ENCODE assay signal across 18 cellular contexts in genomic region chr5:129110742-129111141, GRCh38. TPM values are rescaled to one million over a fixed set of nuclear protein-coding genes. Genes with fewer than 3 reads are reported as not detected.
A peak's percentile ranks its signal among the peaks of the same experiment; 100 is the strongest.
DNase-seq lines count a peak whose midpoint lies in the region; ATAC-seq and TF ChIP-seq lines count a peak whose summit lies in the region.
"Had no signal": no experiment of that assay in that cellular context is flagged by ENCODE, and none has a peak within 500 bp of the region (broad histone marks: within the 10 kb centered on the region; RNA-seq: fewer than 3 reads in every experiment).

No MANE protein-coding gene starts in this region.

- DNase-seq in right cardiac atrium (no peak), left ventricle myocardium inferior (no peak), RKO (ENCODE audit: low spot score) (peak; percentile 37), epithelial cell of prostate (ENCODE audit: low read depth, low spot score) (no peak), GM19238 (ENCODE audit: insufficient read length, low spot score) (no peak), HuH-7 (ENCODE audit: low spot score) (no peak), NOMO-1 treated with DMSO at 0.1 percent for 48 hours (lab: John Stamatoyannopoulos, UW; ENCODE audit: unreplicated experiment) (no peak)
- DNase-seq: CD4-positive, CD25-positive, alpha-beta regulatory T cell; NCI-H1092; NCI-H1694; NCI-H2107; NCI-H345; NCI-H69; Peyer's patch; SHP77 treated with DMSO at 0.1 percent for 48 hours had no signal

- no peaks in the 10 kb centered on the region for H3K9me3 ChIP-seq in right cardiac atrium (ENCODE audit: control insufficient read depth, low read length)
- H3K9me3 ChIP-seq in left ventricle myocardium inferior (replicated peaks): no peaks in the 10 kb centered on the region
- H3K9me3 ChIP-seq in skeletal muscle satellite cell (replicated peaks; ENCODE audit: low read length): no peaks in the 10 kb centered on the region
- H3K9me3 ChIP-seq: Peyer's patch had no signal

- peaks cover 43% of the 10 kb centered on the region for H3K36me3 ChIP-seq in left ventricle myocardium inferior
- peaks cover 5% of the 10 kb centered on the region for H3K36me3 ChIP-seq in skeletal muscle satellite cell (ENCODE audit: insufficient read depth, low read length)

- WGBS in right cardiac atrium: 52% methylated on average over 3 of the region's 3 CpGs

- peak overlapping the region; percentile 11 for H3K4me2 ChIP-seq in skeletal muscle satellite cell (ENCODE audit: low read length)
- H3K4me2 ChIP-seq: KMS-11 had no signal

- ATAC-seq in right cardiac atrium: no peak

- intact Hi-C loops in right cardiac atrium (cut with DNase I) (no loop called here), left ventricle myocardium inferior (cut with micrococcal nuclease) (no loop called here)

- H3K4me1 ChIP-seq in right cardiac atrium (ENCODE audit: control insufficient read depth, insufficient read depth, low read length): peaks cover 10% of the 10 kb centered on the region
- H3K4me1 ChIP-seq in left ventricle myocardium inferior: peaks cover 66% of the 10 kb centered on the region
- peaks cover 16% of the 10 kb centered on the region for H3K4me1 ChIP-seq in skeletal muscle satellite cell (ENCODE audit: control insufficient read depth, insufficient read depth, low read length)
- H3K4me1 ChIP-seq: Peyer's patch had no signal

- H3K27ac ChIP-seq in right cardiac atrium (ENCODE audit: low read length) (peak overlapping the region; percentile 32), left ventricle myocardium inferior (replicated peaks) (no peak overlapping the region), epithelial cell of prostate (peak overlapping the region; percentile 16)
- H3K27ac ChIP-seq: HL-60, KMS-11, Peyer's patch had no signal

- H3K4me3 ChIP-seq in right cardiac atrium (ENCODE audit: low read length): no peak overlapping the region
- no peak overlapping the region for H3K4me3 ChIP-seq in left ventricle myocardium inferior
- H3K4me3 ChIP-seq in skeletal muscle satellite cell (ENCODE audit: low read length): no peak overlapping the region
- H3K4me3 ChIP-seq: Peyer's patch had no signal

- H3K27me3 ChIP-seq in right cardiac atrium (ENCODE audit: control insufficient read depth, insufficient read depth): no peaks in the 10 kb centered on the region
- no peaks in the 10 kb centered on the region for H3K27me3 ChIP-seq in left ventricle myocardium inferior (ENCODE audit: low read depth)
- no peaks in the 10 kb centered on the region for H3K27me3 ChIP-seq in skeletal muscle satellite cell (ENCODE audit: control insufficient read depth, insufficient read depth, low read length)
- H3K27me3 ChIP-seq: Peyer's patch had no signal

- TF ChIP-seq CTCF in left ventricle myocardium inferior (IDR thresholded peaks at IDR 0.05; ENCODE audit: borderline replicate concordance): no peak

- H3K9ac ChIP-seq in skeletal muscle satellite cell (ENCODE audit: low read depth, low read length): no peak overlapping the region
- H3K9ac ChIP-seq: KMS-11 had no signal

RNA-seq across cellular contexts. Expression of gene ISOC1, which starts 16.2 kb away (rescaled TPM):
- total RNA-seq in right cardiac atrium (10 to 100 TPM; 62.9 to 98.4 (median 88.4) TPM), left ventricle myocardium inferior (112 TPM)
- 121 TPM for polyA plus RNA-seq in right cardiac atrium
- 17.0 and 17.5 TPM in 2 replicates for total RNA-seq in skeletal muscle satellite cell (2012; rRNA removed)
